ENCODE assay signal across 8 cellular contexts in the genomic region with DNA sequence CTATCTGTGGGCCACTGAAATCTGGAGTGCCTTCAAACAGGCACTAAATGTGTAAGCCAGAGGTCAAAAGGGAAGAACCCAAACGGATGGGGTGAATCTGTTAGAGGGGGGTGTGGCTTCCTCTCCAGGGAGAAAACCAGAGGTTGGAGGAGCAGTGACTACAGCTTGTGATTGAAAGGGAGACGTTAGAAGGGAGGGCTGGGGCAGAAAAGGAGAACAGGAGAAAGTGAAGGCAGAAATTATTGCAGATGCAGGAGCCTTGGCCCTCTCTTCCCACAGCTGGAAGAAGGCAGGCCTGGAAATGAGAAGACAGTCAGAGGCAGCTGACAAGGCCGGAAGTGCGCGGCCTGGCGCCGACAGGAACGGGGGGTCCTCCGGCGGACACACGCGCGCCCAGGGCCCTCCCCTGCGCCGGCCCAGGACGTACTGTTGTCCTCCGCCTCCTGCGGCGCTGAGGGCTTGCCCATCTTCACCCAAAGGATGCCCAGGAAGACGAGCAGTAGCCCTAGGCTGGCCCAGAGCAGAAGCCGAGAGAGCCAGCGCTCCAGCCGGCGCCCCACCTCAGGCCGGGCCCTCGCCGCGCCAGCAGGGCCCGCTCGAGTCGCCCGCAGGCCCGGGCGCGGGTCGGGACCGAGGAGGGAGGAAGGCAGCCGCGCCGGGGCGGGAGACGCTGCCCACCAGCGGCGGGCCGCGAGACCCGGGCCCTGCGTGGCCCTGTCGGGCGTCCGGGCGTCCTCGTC.
DNase-seq lines count a peak whose midpoint lies in the region; ATAC-seq and TF ChIP-seq lines count a peak whose summit lies in the region.

No MANE protein-coding gene starts in this region.

- TF ChIP-seq POLR2A in erythroblast (IDR thresholded peaks at IDR 0.05; ENCODE audit: low read length), result no peak

- 0 out of 2 replicates have a peak overlapping the region, but pooled peaks have one; percentile 11 for H2AFZ ChIP-seq in OCI-LY3 (ENCODE audit: low read depth, low read length)

- no peaks in the 10 kb centered on the region for H3K27me3 Mint-ChIP-seq in activated T-cell treated with anti-CD3 and anti-CD28 coated beads, Interleukin-2, amount 50 U/mL, for 24 hours
- no peaks in the 10 kb centered on the region for H3K27me3 Mint-ChIP-seq in stimulated activated memory B cell treated with anti-CD40 and anti-IgM and Interleukin-4, amounts not matched to agents 10 μg/mL and 1 μg/mL and 100 μg/mL, for 72 hours

- H3K27ac Mint-ChIP-seq in activated T-cell treated with anti-CD3 and anti-CD28 coated beads, Interleukin-2, amount 50 U/mL, for 24 hours, result peak overlapping the region; percentile 98
- peak overlapping the region; percentile 83 for H3K27ac Mint-ChIP-seq in stimulated activated memory B cell treated with anti-CD40 and anti-IgM and Interleukin-4, amounts not matched to agents 10 μg/mL and 1 μg/mL and 100 μg/mL, for 72 hours

- peak overlapping the region; percentile 77 for H3K9ac ChIP-seq in OCI-LY3 (ENCODE audit: low read length)
- peak overlapping the region; percentile 95 for H3K9ac ChIP-seq in mucosa of stomach (ENCODE audit: low read length)

- DNase-seq in AG09319 (ENCODE audit: extremely low read depth, low read depth), result peak; percentile 42
- DNase-seq in activated T-cell treated with anti-CD3 and anti-CD28 coated beads, Interleukin-2, amount 50 U/mL, for 24 hours, result peak; percentile 77
- DNase-seq in erythroblast (lab: John Stamatoyannopoulos, UW), result peak; percentile 62 to 76

- H3K9me3 ChIP-seq in OCI-LY3 (ENCODE audit: insufficient read depth, low read length) (no peaks in the 10 kb centered on the region), mucosa of stomach (ENCODE audit: control insufficient read depth, low read length) (no peaks in the 10 kb centered on the region)

- H3K36me3 ChIP-seq in OCI-LY3 (replicated peaks; ENCODE audit: low read depth, low read length), result peaks cover 16% of the 10 kb centered on the region
- peaks cover 6% of the 10 kb centered on the region for H3K36me3 ChIP-seq in mucosa of stomach (ENCODE audit: control insufficient read depth, insufficient read depth, low read length)

- H3K36me3 Mint-ChIP-seq in activated T-cell treated with anti-CD3 and anti-CD28 coated beads, Interleukin-2, amount 50 U/mL, for 24 hours (ENCODE audit: low read depth), result peaks cover 50% of the 10 kb centered on the region
- peaks cover 19% of the 10 kb centered on the region for H3K36me3 Mint-ChIP-seq in stimulated activated memory B cell treated with anti-CD40 and anti-IgM and Interleukin-4, amounts not matched to agents 10 μg/mL and 1 μg/mL and 100 μg/mL, for 72 hours

- peak overlapping the region; percentile 85 for H3K4me2 ChIP-seq in OCI-LY3 (ENCODE audit: low read length)

- ATAC-seq in GM18861 (IDR thresholded peaks at IDR 0.05; ENCODE audit: unreplicated experiment), result peak; percentile 27
- peak; percentile 49 for ATAC-seq in HG03064 (IDR thresholded peaks at IDR 0.05; ENCODE audit: low read depth, unreplicated experiment)
- peak; percentile 77 for ATAC-seq in stimulated activated memory B cell treated with anti-CD40 and anti-IgM and Interleukin-4, amounts not matched to agents 10 μg/mL and 1 μg/mL and 100 μg/mL, for 72 hours

- H3K9me3 Mint-ChIP-seq in activated T-cell treated with anti-CD3 and anti-CD28 coated beads, Interleukin-2, amount 50 U/mL, for 24 hours, result no peaks in the 10 kb centered on the region
- no peaks in the 10 kb centered on the region for H3K9me3 Mint-ChIP-seq in stimulated activated memory B cell treated with anti-CD40 and anti-IgM and Interleukin-4, amounts not matched to agents 10 μg/mL and 1 μg/mL and 100 μg/mL, for 72 hours

- peak overlapping the region; percentile 92 for H3K4me3 Mint-ChIP-seq in activated T-cell treated with anti-CD3 and anti-CD28 coated beads, Interleukin-2, amount 50 U/mL, for 24 hours
- H3K4me3 Mint-ChIP-seq in stimulated activated memory B cell treated with anti-CD40 and anti-IgM and Interleukin-4, amounts not matched to agents 10 μg/mL and 1 μg/mL and 100 μg/mL, for 72 hours, result peak overlapping the region; percentile 92

- H3K27me3 ChIP-seq in OCI-LY3 (ENCODE audit: low read depth, low read length) (no peaks in the 10 kb centered on the region), mucosa of stomach (ENCODE audit: control insufficient read depth, insufficient read depth, low read length) (peaks cover 12% of the 10 kb centered on the region)

- H3K27ac ChIP-seq in OCI-LY3 (ENCODE audit: low read length), result peak overlapping the region; percentile 67

- H4K20me1 ChIP-seq in OCI-LY3 (ENCODE audit: insufficient read depth, low read length), result peaks cover 14% of the 10 kb centered on the region

- H3K4me1 ChIP-seq in OCI-LY3 (ENCODE audit: low read length) (peaks cover 12% of the 10 kb centered on the region), mucosa of stomach (ENCODE audit: control insufficient read depth, insufficient read depth, low read length) (peaks cover 20% of the 10 kb centered on the region)

- H3K4me1 Mint-ChIP-seq in activated T-cell treated with anti-CD3 and anti-CD28 coated beads, Interleukin-2, amount 50 U/mL, for 24 hours (ENCODE audit: low read depth), result peaks cover 48% of the 10 kb centered on the region
- peaks cover 47% of the 10 kb centered on the region for H3K4me1 Mint-ChIP-seq in stimulated activated memory B cell treated with anti-CD40 and anti-IgM and Interleukin-4, amounts not matched to agents 10 μg/mL and 1 μg/mL and 100 μg/mL, for 72 hours

- H3K4me3 ChIP-seq in OCI-LY3 (ENCODE audit: low read length), result peak overlapping the region; percentile 88
- peak overlapping the region; percentile 28 for H3K4me3 ChIP-seq in mucosa of stomach (ENCODE audit: low read length)

- no peak for TF ChIP-seq CTCF in AG09319 (IDR thresholded peaks at IDR 0.05; ENCODE audit: low read depth, low read length)
- TF ChIP-seq CTCF in OCI-LY3 (IDR thresholded peaks at IDR 0.05; ENCODE audit: low read depth, low read length), result no peak

- H3K79me2 ChIP-seq in OCI-LY3 (ENCODE audit: low read length), result peaks cover 42% of the 10 kb centered on the region

Comparison
In these comparisons a context has a peak if more than half of its experiments do, and no peak if none do; other contexts are left out.
1. Peak in every context shown above with its lines: DNase-seq, ATAC-seq, H3K4me3 ChIP-seq and H3K27ac ChIP-seq.
2. ATAC-seq: peak in every context shown above with its lines; median percentile 77 in stimulated activated memory B cell treated with anti-CD40 and anti-IgM and Interleukin-4, amounts not matched to agents 10 μg/mL and 1 μg/mL and 100 μg/mL, for 72 hours; 49 in HG03064; 27 in GM18861.